10 cellular contexts compared by ENCODE assay signal in genomic region chr11:35157814-35158213, GRCh38. TPM values are rescaled to one million over a fixed set of nuclear protein-coding genes. Genes with fewer than 3 reads are reported as not detected.
DNase-seq lines count a peak whose midpoint lies in the region; ATAC-seq and TF ChIP-seq lines count a peak whose summit lies in the region.
"Had no signal": no experiment of that assay in that cellular context is flagged by ENCODE, and none has a peak within 500 bp of the region (broad histone marks: within the 10 kb centered on the region; RNA-seq: fewer than 3 reads in every experiment).

No MANE protein-coding gene starts in this region.

- H2AK5ac ChIP-seq in IMR-90 (ENCODE audit: low read depth, low read length): no peak overlapping the region

- H4K20me1 ChIP-seq in BLaER1 treated with 17β-estradiol and CSF1 and Interleukin-3, amounts not matched to agents 10 nM and 100 nM: peaks cover 50 to 100% (median 99%) of the 10 kb centered on the region in 11 experiments; a peak in 21 of 22 replicates
- H4K20me1 ChIP-seq in IMR-90 (ENCODE audit: insufficient read depth, low read length): peaks cover 99% of the 10 kb centered on the region

- H3K9me3 Mint-ChIP-seq in osteocyte (ENCODE audit: unreplicated experiment): no peaks in the 10 kb centered on the region

- no peak for TF ChIP-seq RAD21 in IMR-90 (IDR thresholded peaks at IDR 0.05; ENCODE audit: low read length)

- peak overlapping the region; percentile 49; the same call in 1 of the 2 replicates for H3K14ac ChIP-seq in IMR-90 (replicated peaks; ENCODE audit: low read depth, low read length)

- H3K27me3 Mint-ChIP-seq in osteocyte (ENCODE audit: unreplicated experiment): no peaks in the 10 kb centered on the region

- peak overlapping the region in 1 of 11 experiments; percentile 14; a peak in 1 of 22 replicates for H3K9ac ChIP-seq in BLaER1 treated with 17β-estradiol and CSF1 and Interleukin-3, amounts not matched to agents 10 nM and 100 nM
- no peak overlapping the region for H3K9ac ChIP-seq in IMR-90 (ENCODE audit: low read depth, low read length)
- H3K9ac ChIP-seq in colonic mucosa (ENCODE audit: low read depth in 2 of 2, low read length in 2 of 2): no peak overlapping the region

- peaks cover 2% of the 10 kb centered on the region for H3K36me3 Mint-ChIP-seq in osteocyte (ENCODE audit: unreplicated experiment)

- in situ Hi-C loops in IMR-90 (cut with MboI; ENCODE audit: low sequenced_read_pairs): loop anchor here (25.0 kb wide), 1 partner anchor 571 kb away; no protein-coding TSS in a partner anchor

- no peak for ATAC-seq in IMR-90 (ENCODE audit: low read depth)
- ATAC-seq in GM21825 (IDR thresholded peaks at IDR 0.05; ENCODE audit: unreplicated experiment): no peak

- CTCF ChIA-PET in IMR-90 (lab: Yijun Ruan, JAX): no interaction called here

- no peak for TF ChIP-seq POLR2A in IMR-90 (IDR thresholded peaks at IDR 0.05; ENCODE audit: low read depth, low read length)

- no peaks in the 10 kb centered on the region for H3K27me3 ChIP-seq in BLaER1 treated with 17β-estradiol and CSF1 and Interleukin-3, amounts not matched to agents 10 nM and 100 nM
- no peaks in the 10 kb centered on the region for H3K27me3 ChIP-seq in IMR-90 (ENCODE audit: control insufficient read depth, insufficient read depth, low read length)
- H3K27me3 ChIP-seq in colonic mucosa: no peaks in the 10 kb centered on the region
- H3K27me3 ChIP-seq: cardiac muscle cell had no signal

- H3K4me3 Mint-ChIP-seq in osteocyte (ENCODE audit: unreplicated experiment): no peak overlapping the region

- H3K4me1 ChIP-seq in BLaER1 treated with 17β-estradiol and CSF1 and Interleukin-3, amounts not matched to agents 10 nM and 100 nM: peaks cover 58 to 100% (median 80%) of the 10 kb centered on the region in 10 experiments
- H3K4me1 ChIP-seq in IMR-90 (ENCODE audit: control insufficient read depth, insufficient read depth, low read length): peaks cover 42% of the 10 kb centered on the region
- peaks cover 16% of the 10 kb centered on the region for H3K4me1 ChIP-seq in colonic mucosa

- TF ChIP-seq CTCF in IMR-90 (conservative IDR thresholded peaks at IDR 0.05; ENCODE audit: low read depth, low read length): no peak
- no peak for TF ChIP-seq CTCF in colonic mucosa (IDR thresholded peaks at IDR 0.05)
- no peak for TF ChIP-seq CTCF in osteocyte (IDR thresholded peaks at IDR 0.05)

- no peak overlapping the region for H2BK20ac ChIP-seq in IMR-90 (ENCODE audit: low read depth, low read length)

- H2AFZ ChIP-seq in IMR-90 (replicated peaks; ENCODE audit: low read length, poor library complexity): no peak overlapping the region

- H2AK9ac ChIP-seq in IMR-90 (replicated peaks; ENCODE audit: low read depth, low read length, poor library complexity): no peak overlapping the region

- dilution Hi-C loops in IMR-90 (cut with HindIII; ENCODE audit: low sequenced_read_pairs, unreplicated experiment): no loop called here

- H3K18ac ChIP-seq in IMR-90 (ENCODE audit: low read depth, low read length): 0 out of 2 replicates have a peak overlapping the region, but pooled peaks have one; percentile 4

- H4K8ac ChIP-seq in IMR-90 (ENCODE audit: low read depth in 2 of 2, low read length in 2 of 2): peak overlapping the region in 1 of 2 experiments; percentile 15; a peak in 1 of 4 replicates

- no peak overlapping the region for H4K91ac ChIP-seq in IMR-90 (ENCODE audit: insufficient read depth, low read depth, low read length)

- peak overlapping the region; percentile 5; the same call in 1 of the 2 replicates for H4K5ac ChIP-seq in IMR-90 (ENCODE audit: low read depth, low read length)

- peaks cover 30 to 95% (median 88%) of the 10 kb centered on the region in 11 experiments for H3K36me3 ChIP-seq in BLaER1 treated with 17β-estradiol and CSF1 and Interleukin-3, amounts not matched to agents 10 nM and 100 nM
- peaks cover 41% of the 10 kb centered on the region for H3K36me3 ChIP-seq in IMR-90 (ENCODE audit: control insufficient read depth, insufficient read depth, low read length)
- no peaks in the 10 kb centered on the region for H3K36me3 ChIP-seq in colonic mucosa
- H3K36me3 ChIP-seq: cardiac muscle cell had no signal

- H3K4me3 ChIP-seq in BLaER1 treated with 17β-estradiol and CSF1 and Interleukin-3, amounts not matched to agents 10 nM and 100 nM: no peak overlapping the region
- H3K4me3 ChIP-seq in IMR-90 (ENCODE audit: insufficient read depth, low read depth, low read length): no peak overlapping the region
- H3K4me3 ChIP-seq in colonic mucosa: no peak overlapping the region
- H3K4me3 ChIP-seq: cardiac muscle cell had no signal

- peak overlapping the region in 4 of 11 experiments; percentile 2 to 23 (median 15); a peak in 4 of 22 replicates for H3K27ac ChIP-seq in BLaER1 treated with 17β-estradiol and CSF1 and Interleukin-3, amounts not matched to agents 10 nM and 100 nM
- H3K27ac ChIP-seq in IMR-90 (ENCODE audit: insufficient read depth, low read length) (peak overlapping the region; percentile 54; the same call in 1 of the 2 replicates), colonic mucosa (peak overlapping the region; percentile 81)
- H3K27ac ChIP-seq: cardiac muscle cell had no signal

- H3K9me3 ChIP-seq in BLaER1 treated with 17β-estradiol and CSF1 and Interleukin-3, amounts not matched to agents 10 nM and 100 nM (replicated peaks in 1 of 11): peaks cover 0 to 25% (median 17%) of the 10 kb centered on the region in 11 experiments; a peak in 15 of 22 replicates
- H3K9me3 ChIP-seq in IMR-90 (ENCODE audit: control insufficient read depth, insufficient read depth, low read length) (no peaks in the 10 kb centered on the region), colonic mucosa (no peaks in the 10 kb centered on the region)

- intact Hi-C loops in IMR-90 (cut with micrococcal nuclease): loop anchor here (10.0 kb wide), 1 partner anchor 147 kb away; no protein-coding TSS in a partner anchor
- intact Hi-C loops in colonic mucosa (cut with DNase I): no loop called here

- H3K79me1 ChIP-seq in IMR-90 (ENCODE audit: low read depth in 1 of 2, low read length in 2 of 2): peaks cover 0 to 91% of the 10 kb centered on the region in 2 experiments; a peak in 2 of 4 replicates

- BruUV-seq in IMR-90 (replicated peaks; lab: Mats Ljungman, UMichigan): no TSS peak

- H3K27ac Mint-ChIP-seq in osteocyte (ENCODE audit: unreplicated experiment): peak overlapping the region; percentile 63

- DNase-seq in IMR-90: no peak
- no peak for DNase-seq in colonic mucosa
- DNase-seq in osteocyte (ENCODE audit: extremely low spot score, unreplicated experiment): no peak
- DNase-seq in NCI-H2107 treated with DMSO at 0.1 percent for 48 hours (lab: John Stamatoyannopoulos, UW; ENCODE audit: unreplicated experiment): no peak
- no peak for DNase-seq in RKO (ENCODE audit: low spot score)
- DNase-seq in stimulated activated CD4-positive, alpha-beta T cell treated with anti-CD3 and anti-CD28 coated beads, Interleukin-1b, Interleukin-23, amount 100 ng/mL, for 48 hours: no peak
- DNase-seq: SHP77 treated with DMSO at 0.1 percent for 48 hours had no signal

- no peak overlapping the region for H2BK15ac ChIP-seq in IMR-90 (ENCODE audit: low read depth, low read length)

- no peak overlapping the region for H2BK5ac ChIP-seq in IMR-90 (ENCODE audit: low read depth, low read length, poor library complexity, severe bottlenecking)

- H3K4me2 ChIP-seq in BLaER1 treated with 17β-estradiol and CSF1 and Interleukin-3, amounts not matched to agents 10 nM and 100 nM: peak overlapping the region; percentile 9 to 95 (median 31); a peak in 13 of 22 replicates
- H3K4me2 ChIP-seq in IMR-90 (ENCODE audit: low read depth, low read length): no peak overlapping the region

- H3K9me1 ChIP-seq in IMR-90 (ENCODE audit: insufficient read depth, low read length): peaks cover 55% of the 10 kb centered on the region

- H3K23ac ChIP-seq in IMR-90 (ENCODE audit: low read depth, low read length): peak overlapping the region; percentile 62

- H3K4me1 Mint-ChIP-seq in osteocyte (ENCODE audit: unreplicated experiment): peaks cover 72% of the 10 kb centered on the region

- H2BK120ac ChIP-seq in IMR-90 (ENCODE audit: low read depth, low read length): no peak overlapping the region

- peak overlapping the region; percentile 24; the same call in 1 of the 2 replicates for H3K4ac ChIP-seq in IMR-90 (ENCODE audit: low read depth, low read length)

- WGBS in IMR-90 (ENCODE audit: extremely low coverage in 2 of 2, insufficient read length in 1 of 2), 2 experiments: 83% methylated on average over 1 of the region's 6 CpGs; no CpG with 5 or more reads in 1 of the 2 experiments

- no peak overlapping the region for H3K56ac ChIP-seq in IMR-90 (ENCODE audit: extremely low read depth, insufficient read depth, low read length)

- POLR2A ChIA-PET in IMR-90 (lab: Charles Lee; ENCODE audit: unreplicated experiment): no interaction called here

TF ChIP-seq in IMR-90, 13 proteins besides CTCF, POLR2A, EP300 and RAD21:
- TF ChIP-seq FOS (IDR thresholded peaks at IDR 0.05; ENCODE audit: low read depth, low read length) (no peak), MAFK (IDR thresholded peaks at IDR 0.05; ENCODE audit: low read depth, low read length) (no peak), RCOR1 (IDR thresholded peaks at IDR 0.05; ENCODE audit: insufficient replicate concordance, low read length) (no peak), BHLHE40 (IDR thresholded peaks at IDR 0.05; ENCODE audit: low read depth, low read length) (no peak), RFX5 (IDR thresholded peaks at IDR 0.05; ENCODE audit: low read depth, low read length) (no peak)

RNA-seq across cellular contexts. Expression of gene CD44, which starts 18.8 kb away (rescaled TPM):
- total RNA-seq in IMR-90 (2012; rRNA removed) (341 and 357 TPM in 2 replicates), colonic mucosa (100 to 1,000 TPM; 152 to 171 TPM), osteocyte (283 and 309 TPM in 2 replicates)
- polyA plus RNA-seq in IMR-90 (2012; rRNA removed): 947 and 1,094 TPM in 2 replicates
- polyA plus RNA-seq in IMR-90 (2012; cell fraction: cytosol; rRNA removed): 502 and 1,091 TPM in 2 replicates
- 461 and 652 TPM in 2 replicates for polyA plus RNA-seq in IMR-90 (2012; cell fraction: nucleus; rRNA removed; ENCODE audit: low replicate concordance)
